Comparison of ENCODE assay signal across 8 cellular contexts in the genomic region with DNA sequence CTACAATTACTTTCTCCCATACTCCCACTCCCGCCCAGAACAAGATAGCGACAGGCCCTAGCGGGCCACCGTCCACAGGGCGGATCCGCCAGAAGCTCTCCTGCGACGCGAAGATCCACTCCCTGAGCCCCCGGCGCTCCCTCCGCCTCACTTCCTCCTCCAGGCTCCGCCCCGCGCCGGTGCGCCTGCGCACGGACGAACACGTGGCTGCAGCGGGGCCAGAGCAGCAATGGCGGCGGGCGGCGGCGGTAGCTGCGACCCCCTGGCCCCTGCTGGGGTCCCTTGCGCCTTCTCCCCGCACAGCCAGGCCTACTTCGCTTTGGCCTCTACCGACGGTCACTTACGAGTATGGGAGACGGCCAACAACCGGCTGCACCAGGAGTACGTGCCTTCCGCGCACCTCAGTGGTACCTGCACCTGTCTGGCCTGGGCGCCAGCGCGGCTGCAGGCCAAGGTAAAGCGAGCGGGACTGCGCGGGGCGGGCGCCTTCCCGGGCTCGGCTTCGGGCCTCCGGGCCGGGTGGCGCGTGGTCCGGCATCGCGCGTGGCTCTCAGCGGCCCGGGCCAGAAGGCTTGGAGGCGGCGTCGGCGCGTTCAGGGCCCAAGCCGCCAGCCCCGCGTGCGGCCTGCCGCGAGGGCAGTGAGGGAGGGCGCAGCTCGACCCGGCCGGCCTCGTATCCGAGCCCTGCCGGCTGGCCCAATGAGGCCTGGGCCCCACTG. TPM values are rescaled to one million over a fixed set of nuclear protein-coding genes. Genes with fewer than 3 reads are reported as not detected.
A peak's percentile ranks its signal among the peaks of the same experiment; 100 is the strongest.
DNase-seq lines count a peak whose midpoint lies in the region; ATAC-seq, FAIRE-seq and TF ChIP-seq lines count a peak whose summit lies in the region.

A gene with protein sequence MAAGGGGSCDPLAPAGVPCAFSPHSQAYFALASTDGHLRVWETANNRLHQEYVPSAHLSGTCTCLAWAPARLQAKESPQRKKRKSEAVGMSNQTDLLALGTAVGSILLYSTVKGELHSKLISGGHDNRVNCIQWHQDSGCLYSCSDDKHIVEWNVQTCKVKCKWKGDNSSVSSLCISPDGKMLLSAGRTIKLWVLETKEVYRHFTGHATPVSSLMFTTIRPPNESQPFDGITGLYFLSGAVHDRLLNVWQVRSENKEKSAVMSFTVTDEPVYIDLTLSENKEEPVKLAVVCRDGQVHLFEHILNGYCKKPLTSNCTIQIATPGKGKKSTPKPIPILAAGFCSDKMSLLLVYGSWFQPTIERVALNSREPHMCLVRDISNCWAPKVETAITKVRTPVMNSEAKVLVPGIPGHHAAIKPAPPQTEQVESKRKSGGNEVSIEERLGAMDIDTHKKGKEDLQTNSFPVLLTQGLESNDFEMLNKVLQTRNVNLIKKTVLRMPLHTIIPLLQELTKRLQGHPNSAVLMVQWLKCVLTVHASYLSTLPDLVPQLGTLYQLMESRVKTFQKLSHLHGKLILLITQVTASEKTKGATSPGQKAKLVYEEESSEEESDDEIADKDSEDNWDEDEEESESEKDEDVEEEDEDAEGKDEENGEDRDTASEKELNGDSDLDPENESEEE (plus strand): TSS at position 198 of the 719 bp plus-strand sequence. CDS start 32 bp downstream, at position 230.

- CTCF ChIA-PET in HepG2 (lab: Yijun Ruan, JAX; ENCODE audit: low intra/inter-chr PET ratio, low total read pairs), result no interaction called here

- no peaks in the 10 kb centered on the region; a peak in 1 of 5 replicates for H3K36me3 ChIP-seq in HepG2 (replicated peaks in 1 of 2; ENCODE audit: control insufficient read depth in 1 of 2, insufficient read depth in 2 of 2, low read length in 2 of 2)

- DNase-seq in C1 segment of cervical spinal cord (lab: John Stamatoyannopoulos, UW) (peak; percentile 65 to 98 (median 94)), NCI-H748 treated with DMSO at 0.1 percent for 48 hours (lab: John Stamatoyannopoulos, UW) (peak; percentile 78), dermis blood vessel endothelial cell (peak; percentile 99), HepG2 (ENCODE audit: low spot score) (peak; percentile 99)
- peak; percentile 94 to 95 for DNase-seq in activated CD4-positive, alpha-beta T cell treated with anti-CD3 and anti-CD28 coated beads, Interleukin-2, amount 50 U/mL, for 24 hours (ENCODE audit: low read depth in 1 of 2, low spot score in 1 of 2)
- DNase-seq in stimulated activated CD4-positive, alpha-beta T cell treated with anti-CD3 and anti-CD28 coated beads, Interleukin-4, amount 100 ng/mL, for 1 hour, result peak; percentile 98

- H3K4me1 ChIP-seq in HepG2 (ENCODE audit: insufficient read depth, low read length), result peaks cover 36% of the 10 kb centered on the region

- peak; percentile 88 to 97 for TF ChIP-seq POLR2A in HepG2 (IDR thresholded peaks at IDR 0.05; ENCODE audit: insufficient read depth in 1 of 2, low read depth in 2 of 2, low read length in 2 of 2)

- TF ChIP-seq RAD21 in HepG2 (CRISPR knock-in tag; IDR thresholded peaks at IDR 0.05), result peak; percentile 46; the same call in 1 of the 2 replicates

- peaks cover 53% of the 10 kb centered on the region for H3K79me2 ChIP-seq in HepG2 (ENCODE audit: insufficient read depth, low read length)

- 0% methylated on average over 16 of the region's 79 CpGs for WGBS in HepG2 (ENCODE audit: low lambda C conversion rate)

- FAIRE-seq in HepG2 (lab: Jason Lieb, UNC), result peak; percentile 64

- no peaks in the 10 kb centered on the region for H3K9me3 ChIP-seq in HepG2 (ENCODE audit: low read length)

- peak within 1 kb of the TSS; percentile 90 for H3K27ac ChIP-seq in HepG2 (ENCODE audit: extremely low read length, insufficient read depth, low read length)

- H3K4me2 ChIP-seq in HepG2 (ENCODE audit: low read depth, low read length), result peak within 1 kb of the TSS; percentile 85

- peak within 1 kb of the TSS; percentile 82 to 100 (median 91) for H3K4me3 ChIP-seq in HepG2 (replicated peaks in 1 of 3; ENCODE audit: insufficient read depth in 1 of 3, low read depth in 2 of 3, low read length in 3 of 3)

- H4K20me1 ChIP-seq in HepG2 (ENCODE audit: insufficient read depth, low read length), result peaks cover 47% of the 10 kb centered on the region

- intact Hi-C loops in HepG2 (cut with micrococcal nuclease; ENCODE audit: unreplicated experiment), result loop anchor here (1.0 kb wide), 1 partner anchor 24 kb away; a partner anchor contains a TSS

- TSS peak; percentile 77 for BruUV-seq in HepG2 (replicated peaks; lab: Mats Ljungman, UMichigan)

- peak; percentile 90 for ATAC-seq in GM19372 (IDR thresholded peaks at IDR 0.05; ENCODE audit: low read depth, unreplicated experiment)
- ATAC-seq in HG03558 (IDR thresholded peaks at IDR 0.05; ENCODE audit: extremely low read depth, unreplicated experiment), result peak; percentile 81
- peak; percentile 98 for ATAC-seq in HepG2

- TF ChIP-seq CTCF in HepG2 (CRISPR knock-in tag; IDR thresholded peaks at IDR 0.05), result no peak

- POLR2A ChIA-PET in HepG2 (lab: Yijun Ruan, JAX), result interaction anchor here (0.6 to 3.8 kb wide), 16 partner anchors 10 to 1821 kb away, joined by 3 to 52 read pairs (median 4); a partner anchor contains a TSS

- no peak within 1 kb of the TSS for H2AFZ ChIP-seq in HepG2 (ENCODE audit: low read length)

- no peaks in the 10 kb centered on the region; a peak in 1 of 5 replicates for H3K27me3 ChIP-seq in HepG2 (ENCODE audit: control insufficient read depth in 1 of 2, insufficient read depth in 2 of 2, low read length in 2 of 2)

- in situ Hi-C loops in HepG2 (cut with HindIII; ENCODE audit: extremely low pct_ligation_motif_present, low pct_unique_long_range_greater_than_20kb), result no loop called here

- TF ChIP-seq EP300 in HepG2 (IDR thresholded peaks at IDR 0.05; ENCODE audit: low read depth in 2 of 2, low read length in 2 of 2), result peak in 1 of 2 experiments; percentile 10; a peak in 1 of 4 replicates
- peak; percentile 15 for TF ChIP-seq EP300 in HepG2 (CRISPR knock-in tag; IDR thresholded peaks at IDR 0.05; ENCODE audit: borderline replicate concordance)

- peak within 1 kb of the TSS; percentile 100 for H3K9ac ChIP-seq in HepG2 (ENCODE audit: insufficient read depth, low read depth, low read length)

TF ChIP-seq in HepG2, 621 proteins besides CTCF, POLR2A, EP300 and RAD21 (continues in another document):
- TF ChIP-seq, protein P1, sequence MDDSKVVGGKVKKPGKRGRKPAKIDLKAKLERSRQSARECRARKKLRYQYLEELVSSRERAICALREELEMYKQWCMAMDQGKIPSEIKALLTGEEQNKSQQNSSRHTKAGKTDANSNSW (CRISPR knock-in tag; IDR thresholded peaks at IDR 0.05; ENCODE audit: borderline replicate concordance), result peak; percentile 61; the same call in 1 of the 2 replicates
- TF ChIP-seq ZNF615 (CRISPR knock-in tag; IDR thresholded peaks at IDR 0.05; ENCODE audit: borderline replicate concordance) (no peak), STAG1 (CRISPR knock-in tag; IDR thresholded peaks at IDR 0.05) (no peak), ZNF567 (CRISPR knock-in tag; IDR thresholded peaks at IDR 0.05; ENCODE audit: borderline replicate concordance) (peak; percentile 98), PAX8 (CRISPR knock-in tag; IDR thresholded peaks at IDR 0.05; ENCODE audit: borderline replicate concordance) (no peak; the same call in none of the 2 replicates), GATA4 (IDR thresholded peaks at IDR 0.05; ENCODE audit: borderline replicate concordance, low read depth) (no peak), BCL6 (CRISPR knock-in tag; IDR thresholded peaks at IDR 0.05) (peak; percentile 77), CEBPG (CRISPR knock-in tag; IDR thresholded peaks at IDR 0.05) (peak; percentile 20; the same call in 1 of the 2 replicates), KLF15 (CRISPR knock-in tag; IDR thresholded peaks at IDR 0.05; ENCODE audit: borderline replicate concordance) (no peak), ZNF230 (CRISPR knock-in tag; IDR thresholded peaks at IDR 0.05) (no peak; the same call in 1 of the 2 replicates), ZSCAN31 (CRISPR knock-in tag; IDR thresholded peaks at IDR 0.05; ENCODE audit: low read depth) (peak; percentile 96), KLF13 (CRISPR knock-in tag; IDR thresholded peaks at IDR 0.05) (peak; percentile 97; the same call in 1 of the 2 replicates)
- TF ChIP-seq, protein P2, sequence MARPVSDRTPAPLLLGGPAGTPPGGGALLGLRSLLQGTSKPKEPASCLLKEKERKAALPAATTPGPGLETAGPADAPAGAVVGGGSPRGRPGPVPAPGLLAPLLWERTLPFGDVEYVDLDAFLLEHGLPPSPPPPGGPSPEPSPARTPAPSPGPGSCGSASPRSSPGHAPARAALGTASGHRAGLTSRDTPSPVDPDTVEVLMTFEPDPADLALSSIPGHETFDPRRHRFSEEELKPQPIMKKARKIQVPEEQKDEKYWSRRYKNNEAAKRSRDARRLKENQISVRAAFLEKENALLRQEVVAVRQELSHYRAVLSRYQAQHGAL (CRISPR knock-in tag; IDR thresholded peaks at IDR 0.05; ENCODE audit: not compliant biosample characterization), result no peak

RNA-seq across cellular contexts. Expression of the gene that starts here (rescaled TPM):
- total RNA-seq in dermis blood vessel endothelial cell (59.1 and 117 TPM in 2 replicates), HepG2 (2016; rRNA removed; fragmentation: Illumina TruSeq; extraction: Trizol) (167 and 253 TPM in 2 replicates)
- total RNA-seq in HepG2 (2016; cell fraction: cytosol; rRNA removed; fragmentation: Illumina TruSeq; extraction: Trizol; ENCODE audit: low read depth), result 59.9 and 79.6 TPM in 2 replicates
- total RNA-seq in HepG2 (2016; cell fraction: insoluble cytoplasmic fraction; rRNA removed; fragmentation: Illumina TruSeq; extraction: Trizol), result 172 and 225 TPM in 2 replicates
- total RNA-seq in HepG2 (2016; cell fraction: membrane; rRNA removed; fragmentation: Illumina TruSeq; extraction: Trizol), result 56.9 and 74.1 TPM in 2 replicates
- total RNA-seq in HepG2 (2016; cell fraction: nucleus; rRNA removed; fragmentation: Illumina TruSeq; extraction: Trizol), result 121 and 138 TPM in 2 replicates
- 88.9 and 121 TPM in 2 replicates for polyA plus RNA-seq in HepG2 (2011; rRNA removed)
- polyA plus RNA-seq in HepG2 (2011; cell fraction: cytosol; rRNA removed), result 39.8 and 64.9 TPM in 2 replicates
- 67.2 and 70.8 TPM in 2 replicates for polyA plus RNA-seq in HepG2 (2011; cell fraction: nucleus; rRNA removed)
- 60.3 and 80.3 TPM in 2 replicates for polyA plus RNA-seq in HepG2 (2012)
- polyA plus RNA-seq in HepG2 (2016; cell fraction: cytosol; fragmentation: Illumina TruSeq; extraction: Trizol; ENCODE audit: low read depth), result 9.5 and 10.8 TPM in 2 replicates
- polyA plus RNA-seq in HepG2 (2016; cell fraction: insoluble cytoplasmic fraction; fragmentation: Illumina TruSeq; extraction: Trizol; ENCODE audit: low read depth), result 143 and 154 TPM in 2 replicates
- 17.2 and 23.0 TPM in 2 replicates for polyA plus RNA-seq in HepG2 (2016; cell fraction: membrane; fragmentation: Illumina TruSeq; extraction: Trizol; ENCODE audit: low read depth)
- polyA plus RNA-seq in HepG2 (2016; cell fraction: nucleus; fragmentation: Illumina TruSeq; extraction: Trizol; ENCODE audit: insufficient read depth, low read depth), result 126 and 131 TPM in 2 replicates
- 88.1 and 150 TPM in 2 replicates for polyA minus RNA-seq in HepG2 (2011; rRNA and poly(A)+ RNA removed; ENCODE audit: low replicate concordance)
- 100 and 113 TPM in 2 replicates for polyA minus RNA-seq in HepG2 (2011; cell fraction: cytosol; rRNA and poly(A)+ RNA removed)
- polyA minus RNA-seq in HepG2 (2011; cell fraction: nucleus; rRNA and poly(A)+ RNA removed), result 160 and 248 TPM in 2 replicates

Comparison
In these comparisons a context has a peak if more than half of its experiments do, and no peak if none do; other contexts are left out.
1. Peak in every context shown above with its lines: DNase-seq, ATAC-seq, H3K4me3 ChIP-seq and H3K27ac ChIP-seq.